In genomic region chr17:70169707-70170597, GRCh38 we compare ENCODE assay signal across 1 cellular context.
A peak's percentile ranks its signal among the peaks of the same experiment; 100 is the strongest.
TF ChIP-seq lines count a peak whose summit lies in the region.

No MANE protein-coding gene starts in this region.

TF ChIP-seq in K562, 482 proteins besides CTCF, POLR2A, EP300 and RAD21:
- peak in 1 of 2 experiments; percentile 10; a peak in 1 of 4 replicates for TF ChIP-seq NRF1 (conservative IDR thresholded peaks at IDR 0.05 in 1 of 2, IDR thresholded peaks at IDR 0.05 in 1 of 2)
- TF ChIP-seq CEBPG (CRISPR knock-in tag; IDR thresholded peaks at IDR 0.05), result no peak
- TF ChIP-seq CEBPG (tag; conservative IDR thresholded peaks at IDR 0.05 in 1 of 2, IDR thresholded peaks at IDR 0.05 in 1 of 2), result peak in 1 of 2 experiments; percentile 55; a peak in 1 of 4 replicates
- no peak for TF ChIP-seq TAL1 (IDR thresholded peaks at IDR 0.05)
